12 cellular contexts compared by ENCODE assay signal in the genomic region with DNA sequence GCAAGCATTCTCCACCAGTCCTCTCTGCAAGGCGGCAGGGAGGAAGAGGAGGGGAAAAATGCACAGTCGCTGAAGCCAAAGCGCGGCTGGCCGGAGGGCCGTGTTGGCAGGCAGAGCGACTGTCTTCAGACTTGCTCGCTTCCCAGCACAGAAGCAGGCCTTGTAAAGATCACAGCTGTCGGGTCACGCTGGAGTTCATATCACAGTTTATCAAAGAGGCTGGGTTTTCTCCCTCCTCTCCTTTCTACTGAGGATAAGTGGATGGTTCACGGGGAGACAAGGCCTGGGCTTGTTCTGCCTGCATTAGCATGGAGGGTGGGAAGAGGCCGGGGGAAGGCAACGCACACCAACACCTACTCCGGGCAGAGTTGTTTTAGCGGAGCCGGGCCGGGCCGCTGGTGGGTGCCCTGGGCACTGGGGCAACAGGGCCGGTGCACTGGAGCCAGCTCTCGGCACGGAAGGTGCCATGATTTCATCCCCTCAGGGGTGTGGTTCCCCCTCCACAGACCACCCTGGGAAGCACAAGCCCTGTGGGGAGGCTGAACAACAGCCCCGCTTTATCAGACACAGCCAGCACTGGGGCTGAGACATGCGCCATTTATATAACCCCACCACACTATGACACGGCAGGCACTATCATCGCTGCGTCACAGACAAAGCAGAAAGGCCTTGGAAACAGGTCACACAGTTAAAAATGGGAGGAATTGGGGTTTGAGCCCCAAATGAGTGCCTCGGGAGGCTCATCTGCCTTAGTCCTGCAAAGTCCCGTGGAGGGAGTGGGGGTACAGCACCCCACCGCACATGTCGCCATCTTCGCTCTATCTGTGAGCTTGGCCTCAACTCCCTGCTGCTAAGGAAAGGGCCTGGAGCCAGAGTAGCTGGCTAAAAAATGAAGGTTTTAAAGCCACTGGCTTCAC. TPM values are rescaled to one million over a fixed set of nuclear protein-coding genes. Genes with fewer than 3 reads are reported as not detected.
DNase-seq lines count a peak whose midpoint lies in the region; ATAC-seq and TF ChIP-seq lines count a peak whose summit lies in the region.
"Had no signal": no experiment of that assay in that cellular context is flagged by ENCODE, and none has a peak within 500 bp of the region (broad histone marks: within the 10 kb centered on the region; RNA-seq: fewer than 3 reads in every experiment).

No MANE protein-coding gene starts in this region.

- H3K9me3 Mint-ChIP-seq in WTC11 = no peaks in the 10 kb centered on the region
- H3K9me3 Mint-ChIP-seq: naive thymus-derived CD8-positive, alpha-beta T cell had no signal

- H3K27ac ChIP-seq in foreskin keratinocyte (no peak overlapping the region), testis (peak overlapping the region; percentile 57 to 64)

- ATAC-seq in WTC11 (no peak), foreskin keratinocyte (peak; percentile 14), HG02885 (IDR thresholded peaks at IDR 0.05; ENCODE audit: poor library complexity, unreplicated experiment) (no peak), GM18909 (IDR thresholded peaks at IDR 0.05; ENCODE audit: poor library complexity, unreplicated experiment) (no peak)
- ATAC-seq: naive thymus-derived CD8-positive, alpha-beta T cell had no signal

- peaks cover 4% of the 10 kb centered on the region for H3K4me1 Mint-ChIP-seq in WTC11

- H3K4me1 ChIP-seq in foreskin keratinocyte (no peaks in the 10 kb centered on the region), testis (peaks cover 18% of the 10 kb centered on the region)

- no peaks in the 10 kb centered on the region for H3K27me3 Mint-ChIP-seq in WTC11 (ENCODE audit: low read depth)
- H3K27me3 Mint-ChIP-seq: naive thymus-derived CD8-positive, alpha-beta T cell had no signal

- peaks cover 6% of the 10 kb centered on the region for H3K36me3 Mint-ChIP-seq in WTC11

- CTCF ChIA-PET in WTC11 (lab: Charles Lee) = interaction anchor here (1.1 to 2.6 kb wide), 3 partner anchors 12 to 46 kb away, joined by 3 to 8 read pairs (median 3); no protein-coding TSS in a partner anchor

- POLR2A ChIA-PET in WTC11 (lab: Charles Lee) = interaction anchor here (1.0 kb wide), 1 partner anchor 39 kb away, joined by 5 read pairs; no protein-coding TSS in a partner anchor

- H3K27me3 ChIP-seq in foreskin keratinocyte = no peaks in the 10 kb centered on the region
- no peaks in the 10 kb centered on the region for H3K27me3 ChIP-seq in testis

- in situ Hi-C loops in G401 (cut with HindIII; ENCODE audit: low sequenced_read_pairs) = no loop called here

- H3K4me3 Mint-ChIP-seq in WTC11 = no peak overlapping the region
- H3K4me3 Mint-ChIP-seq: naive thymus-derived CD8-positive, alpha-beta T cell had no signal

- intact Hi-C loops in testis (cut with DNase I; ENCODE audit: low total_unique reads) = no loop called here

- TF ChIP-seq POLR2A in testis (IDR thresholded peaks at IDR 0.05) = no peak

- H3K36me3 ChIP-seq in testis (ENCODE audit: low read depth, missing control alignments) = no peaks in the 10 kb centered on the region

- H3K27ac Mint-ChIP-seq in WTC11 = peak overlapping the region; percentile 55

- H3K9me3 ChIP-seq in testis = no peaks in the 10 kb centered on the region

- DNase-seq in WTC11 (ENCODE audit: low spot score) (no peak), foreskin keratinocyte (no peak), mucosa of gallbladder (ENCODE audit: low spot score) (peak; percentile 50), testis (peak; percentile 85), G401 (ENCODE audit: low spot score) (no peak), NCI-H446 (lab: John Stamatoyannopoulos, UW) (no peak)
- DNase-seq: activated effector memory CD4-positive, alpha-beta T cell treated with Interleukin-2 at 50 U/mL for 16 hours; NCI-H82; T1000 had no signal

- TF ChIP-seq CTCF in WTC11 (IDR thresholded peaks at IDR 0.05) (no peak), foreskin keratinocyte (conservative IDR thresholded peaks at IDR 0.05) (no peak), testis (IDR thresholded peaks at IDR 0.05) (no peak)

- H3K4me3 ChIP-seq in testis = no peak overlapping the region

- 58 to 76% methylated on average over 17 to 31 of the region's 31 CpGs for WGBS in testis, 2 donors

TF ChIP-seq in WTC11, 78 proteins besides CTCF, POLR2A, EP300 and RAD21 (continues in another document):
- TF ChIP-seq ZBTB21 (CRISPR knock-in tag; IDR thresholded peaks at IDR 0.05; ENCODE audit: borderline replicate concordance) = no peak
- no peak for TF ChIP-seq GABPB1 (CRISPR knock-in tag; IDR thresholded peaks at IDR 0.05)
- TF ChIP-seq TEAD4 (CRISPR knock-in tag; IDR thresholded peaks at IDR 0.05) = no peak
- TF ChIP-seq EMX1 (CRISPR knock-in tag; IDR thresholded peaks at IDR 0.05) = no peak
- TF ChIP-seq, protein P1, sequence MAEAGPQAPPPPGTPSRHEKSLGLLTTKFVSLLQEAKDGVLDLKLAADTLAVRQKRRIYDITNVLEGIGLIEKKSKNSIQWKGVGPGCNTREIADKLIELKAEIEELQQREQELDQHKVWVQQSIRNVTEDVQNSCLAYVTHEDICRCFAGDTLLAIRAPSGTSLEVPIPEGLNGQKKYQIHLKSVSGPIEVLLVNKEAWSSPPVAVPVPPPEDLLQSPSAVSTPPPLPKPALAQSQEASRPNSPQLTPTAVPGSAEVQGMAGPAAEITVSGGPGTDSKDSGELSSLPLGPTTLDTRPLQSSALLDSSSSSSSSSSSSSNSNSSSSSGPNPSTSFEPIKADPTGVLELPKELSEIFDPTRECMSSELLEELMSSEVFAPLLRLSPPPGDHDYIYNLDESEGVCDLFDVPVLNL (CRISPR knock-in tag; IDR thresholded peaks at IDR 0.05; ENCODE audit: borderline replicate concordance, low read depth) = no peak
- TF ChIP-seq, protein P2, sequence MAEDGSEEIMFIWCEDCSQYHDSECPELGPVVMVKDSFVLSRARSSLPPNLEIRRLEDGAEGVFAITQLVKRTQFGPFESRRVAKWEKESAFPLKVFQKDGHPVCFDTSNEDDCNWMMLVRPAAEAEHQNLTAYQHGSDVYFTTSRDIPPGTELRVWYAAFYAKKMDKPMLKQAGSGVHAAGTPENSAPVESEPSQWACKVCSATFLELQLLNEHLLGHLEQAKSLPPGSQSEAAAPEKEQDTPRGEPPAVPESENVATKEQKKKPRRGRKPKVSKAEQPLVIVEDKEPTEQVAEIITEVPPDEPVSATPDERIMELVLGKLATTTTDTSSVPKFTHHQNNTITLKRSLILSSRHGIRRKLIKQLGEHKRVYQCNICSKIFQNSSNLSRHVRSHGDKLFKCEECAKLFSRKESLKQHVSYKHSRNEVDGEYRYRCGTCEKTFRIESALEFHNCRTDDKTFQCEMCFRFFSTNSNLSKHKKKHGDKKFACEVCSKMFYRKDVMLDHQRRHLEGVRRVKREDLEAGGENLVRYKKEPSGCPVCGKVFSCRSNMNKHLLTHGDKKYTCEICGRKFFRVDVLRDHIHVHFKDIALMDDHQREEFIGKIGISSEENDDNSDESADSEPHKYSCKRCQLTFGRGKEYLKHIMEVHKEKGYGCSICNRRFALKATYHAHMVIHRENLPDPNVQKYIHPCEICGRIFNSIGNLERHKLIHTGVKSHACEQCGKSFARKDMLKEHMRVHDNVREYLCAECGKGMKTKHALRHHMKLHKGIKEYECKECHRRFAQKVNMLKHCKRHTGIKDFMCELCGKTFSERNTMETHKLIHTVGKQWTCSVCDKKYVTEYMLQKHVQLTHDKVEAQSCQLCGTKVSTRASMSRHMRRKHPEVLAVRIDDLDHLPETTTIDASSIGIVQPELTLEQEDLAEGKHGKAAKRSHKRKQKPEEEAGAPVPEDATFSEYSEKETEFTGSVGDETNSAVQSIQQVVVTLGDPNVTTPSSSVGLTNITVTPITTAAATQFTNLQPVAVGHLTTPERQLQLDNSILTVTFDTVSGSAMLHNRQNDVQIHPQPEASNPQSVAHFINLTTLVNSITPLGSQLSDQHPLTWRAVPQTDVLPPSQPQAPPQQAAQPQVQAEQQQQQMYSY (CRISPR knock-in tag; IDR thresholded peaks at IDR 0.05) = no peak
- TF ChIP-seq OVOL2 (CRISPR knock-in tag; IDR thresholded peaks at IDR 0.05; ENCODE audit: borderline replicate concordance) = no peak
- TF ChIP-seq, protein P3, sequence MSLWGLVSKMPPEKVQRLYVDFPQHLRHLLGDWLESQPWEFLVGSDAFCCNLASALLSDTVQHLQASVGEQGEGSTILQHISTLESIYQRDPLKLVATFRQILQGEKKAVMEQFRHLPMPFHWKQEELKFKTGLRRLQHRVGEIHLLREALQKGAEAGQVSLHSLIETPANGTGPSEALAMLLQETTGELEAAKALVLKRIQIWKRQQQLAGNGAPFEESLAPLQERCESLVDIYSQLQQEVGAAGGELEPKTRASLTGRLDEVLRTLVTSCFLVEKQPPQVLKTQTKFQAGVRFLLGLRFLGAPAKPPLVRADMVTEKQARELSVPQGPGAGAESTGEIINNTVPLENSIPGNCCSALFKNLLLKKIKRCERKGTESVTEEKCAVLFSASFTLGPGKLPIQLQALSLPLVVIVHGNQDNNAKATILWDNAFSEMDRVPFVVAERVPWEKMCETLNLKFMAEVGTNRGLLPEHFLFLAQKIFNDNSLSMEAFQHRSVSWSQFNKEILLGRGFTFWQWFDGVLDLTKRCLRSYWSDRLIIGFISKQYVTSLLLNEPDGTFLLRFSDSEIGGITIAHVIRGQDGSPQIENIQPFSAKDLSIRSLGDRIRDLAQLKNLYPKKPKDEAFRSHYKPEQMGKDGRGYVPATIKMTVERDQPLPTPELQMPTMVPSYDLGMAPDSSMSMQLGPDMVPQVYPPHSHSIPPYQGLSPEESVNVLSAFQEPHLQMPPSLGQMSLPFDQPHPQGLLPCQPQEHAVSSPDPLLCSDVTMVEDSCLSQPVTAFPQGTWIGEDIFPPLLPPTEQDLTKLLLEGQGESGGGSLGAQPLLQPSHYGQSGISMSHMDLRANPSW (CRISPR knock-in tag; conservative IDR thresholded peaks at IDR 0.05; ENCODE audit: low read depth) = no peak
- TF ChIP-seq JUN (CRISPR knock-in tag; IDR thresholded peaks at IDR 0.05) = no peak
- no peak for TF ChIP-seq SOX15 (CRISPR knock-in tag; IDR thresholded peaks at IDR 0.05)

RNA-seq across cellular contexts. Expression of a gene that starts 40.3 kb away (rescaled TPM):
- total RNA-seq in WTC11 (2021) = 28.3 to 34.9 TPM (median 31.2 TPM) in 3 replicates
- total RNA-seq in foreskin keratinocyte = 31.0 and 40.9 TPM in 2 replicates
- 12.5 and 17.4 TPM in 2 replicates for polyA plus RNA-seq in foreskin keratinocyte
- total RNA-seq in mucosa of gallbladder = 113 TPM
- 10 to 100 TPM; 25.6 to 28.7 TPM for total RNA-seq in testis
- 24.6 TPM for polyA plus RNA-seq in testis (ENCODE audit: insufficient read depth, low read depth, low replicate concordance)
- 15.6 and 46.7 TPM in 2 replicates for total RNA-seq in G401 (2014; rRNA removed; shearing (Covaris generic))

Comparison
In these comparisons a context has a peak if more than half of its experiments do, and no peak if none do; other contexts are left out.
1. DNase-seq: peak in mucosa of gallbladder (single experiment) and testis (single experiment); none in WTC11 (single experiment), foreskin keratinocyte (0 of 2), G401 (single experiment) and NCI-H446 (0 of 2).